28 cellular contexts compared by ENCODE assay signal in genomic region chr7:53340220-53340619, GRCh38.
"Had no signal": no experiment of that assay in that cellular context is flagged by ENCODE, and none has a peak within 500 bp of the region (broad histone marks: within the 10 kb centered on the region; RNA-seq: fewer than 3 reads in every experiment).

No MANE protein-coding gene starts in this region.

- H3K4me1 ChIP-seq: body of pancreas, gastrocnemius medialis, prostate gland, sigmoid colon, uterus had no signal

- H3K4me3 ChIP-seq: body of pancreas, gastrocnemius medialis, ovary, prostate gland, sigmoid colon, uterus had no signal

- H3K27ac ChIP-seq: body of pancreas, epithelial cell of prostate, gastrocnemius medialis, ovary, prostate gland, sigmoid colon, uterus, VCaP had no signal

- H3K36me3 ChIP-seq: gastrocnemius medialis, ovary, prostate gland, sigmoid colon, uterus had no signal

- H3K27me3 ChIP-seq: body of pancreas, gastrocnemius medialis, ovary, sigmoid colon, uterus had no signal

- DNase-seq: activated CD4-positive, alpha-beta T cell treated with anti-CD3 and anti-CD28 coated beads for 4 hours; activated CD4-positive, alpha-beta T cell treated with anti-CD3 and anti-CD28 coated beads, Interleukin-2, amount 50 U/mL, for 48 hours; activated CD8-positive, alpha-beta memory T cell treated with anti-CD3 and anti-CD28 coated beads for 24 hours; activated effector memory CD4-positive, alpha-beta T cell treated with Interleukin-2 at 50 U/mL for 16 hours; activated naive CD4-positive, alpha-beta T cell treated with Interleukin-2 at 50 U/mL for 16 hours; anterior cingulate cortex; body of pancreas; dermis blood vessel endothelial cell; effector CD4-positive, alpha-beta T cell; gastrocnemius medialis; glutamatergic neuron; left colon; mammary epithelial cell; midbrain; naive thymus-derived CD4-positive, alpha-beta T cell; ovary; retina; sigmoid colon; small intestine; stimulated activated CD4-positive, alpha-beta T cell treated with anti-CD3 and anti-CD28 coated beads, Interleukin-1b, Interleukin-23, amount 100 ng/mL, for 48 hours; stimulated activated CD4-positive, alpha-beta T cell treated with anti-CD3 and anti-CD28 coated beads, Interleukin-4, amount 100 ng/mL, for 4 hours; stimulated activated CD8-positive, alpha-beta memory T cell treated with anti-CD3 and anti-CD28 coated beads, Interleukin-4, amount 100 ng/mL, for 48 hours; stimulated activated naive CD8-positive, alpha-beta T cell treated with anti-CD3 and anti-CD28 coated beads, Interleukin-15, amount 100 ng/mL, for 72 hours; substantia nigra; uterus had no signal

- H3K9me3 ChIP-seq: body of pancreas, gastrocnemius medialis, ovary, prostate gland, uterus had no signal
